Comparison of ENCODE assay signal across 10 cellular contexts in the genomic region with DNA sequence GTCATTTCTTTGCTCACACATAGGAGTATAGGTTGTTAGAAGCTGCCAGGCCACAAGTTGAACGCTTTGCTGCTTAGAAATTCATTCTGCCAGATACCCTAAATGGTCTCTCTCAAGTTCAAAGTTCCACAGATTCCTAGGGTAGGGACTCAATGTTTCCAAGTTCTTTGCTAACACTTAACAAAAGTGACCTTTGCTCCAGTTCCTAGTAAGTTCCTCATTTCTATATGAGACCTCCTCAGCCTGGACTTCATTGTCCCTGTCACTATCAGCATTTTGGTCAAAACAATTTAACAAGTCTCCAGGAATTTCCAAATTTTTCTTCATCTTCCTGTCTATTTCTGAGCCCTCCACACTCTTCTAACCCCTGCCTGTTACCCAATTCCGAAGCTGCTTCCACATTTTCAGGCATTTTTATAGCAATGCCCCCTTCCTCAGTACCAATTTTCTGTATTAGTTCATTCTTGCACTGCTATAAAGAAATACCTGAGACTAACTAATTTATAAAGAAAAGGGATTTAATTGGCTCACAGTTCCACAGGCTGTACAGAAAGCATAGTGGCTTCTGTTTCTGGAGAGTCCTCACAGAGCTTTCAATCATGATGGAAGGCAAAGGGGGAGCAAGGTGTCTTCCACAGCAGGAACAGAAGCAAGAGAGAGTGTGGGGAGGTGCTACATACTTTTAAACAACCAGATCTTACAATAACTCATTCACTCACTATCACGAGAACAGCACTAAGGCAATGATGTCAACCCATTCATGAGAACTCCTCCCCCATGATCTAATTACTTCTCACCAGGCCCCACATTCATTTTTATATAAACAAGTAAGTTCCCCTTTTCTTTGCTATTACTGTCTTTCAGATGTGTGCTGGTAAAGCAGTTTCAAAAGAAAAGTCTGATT.
DNase-seq lines count a peak whose midpoint lies in the region; ATAC-seq and FAIRE-seq lines count a peak whose summit lies in the region.
"Had no signal": no experiment of that assay in that cellular context is flagged by ENCODE, and none has a peak within 500 bp of the region (broad histone marks: within the 10 kb centered on the region; RNA-seq: fewer than 3 reads in every experiment).

No MANE protein-coding gene starts in this region.

- H3K9me3 Mint-ChIP-seq in stimulated activated naive B cell treated with anti-CD40 and anti-IgM and Interleukin-4, amounts not matched to agents 10 μg/mL and 1 μg/mL and 100 μg/mL, for 72 hours = peaks cover 0 to 3% of the 10 kb centered on the region in 2 donors

- ATAC-seq in stimulated activated naive B cell treated with anti-CD40 and anti-IgM and Interleukin-4, amounts not matched to agents 10 μg/mL and 1 μg/mL and 100 μg/mL, for 72 hours (replicated peaks) = peak; percentile 79 to 85
- ATAC-seq in HG02642 (IDR thresholded peaks at IDR 0.05; ENCODE audit: poor library complexity, unreplicated experiment) = no peak
- no peak for ATAC-seq in HG02678 (IDR thresholded peaks at IDR 0.05; ENCODE audit: unreplicated experiment)

- H3K27ac Mint-ChIP-seq in stimulated activated naive B cell treated with anti-CD40 and anti-IgM and Interleukin-4, amounts not matched to agents 10 μg/mL and 1 μg/mL and 100 μg/mL, for 72 hours = peak overlapping the region; percentile 92

- peaks cover 9 to 19% of the 10 kb centered on the region in 2 donors for H3K36me3 Mint-ChIP-seq in stimulated activated naive B cell treated with anti-CD40 and anti-IgM and Interleukin-4, amounts not matched to agents 10 μg/mL and 1 μg/mL and 100 μg/mL, for 72 hours

- DNase-seq in HCEC 1CT = peak; percentile 16
- DNase-seq in RKO (ENCODE audit: low spot score) = peak; percentile 16
- DNase-seq in germinal center (ENCODE audit: low spot score) = peak; percentile 65
- DNase-seq in stimulated activated naive B cell treated with anti-CD40 and anti-IgM and Interleukin-4, amounts not matched to agents 10 μg/mL and 1 μg/mL and 100 μg/mL, for 72 hours = no peak
- DNase-seq in urothelium cell line (ENCODE audit: low spot score) = no peak
- DNase-seq in T-helper 2 cell = no peak
- DNase-seq: central memory CD4-positive, alpha-beta T cell; NCI-H774 had no signal

- H3K27me3 Mint-ChIP-seq in stimulated activated naive B cell treated with anti-CD40 and anti-IgM and Interleukin-4, amounts not matched to agents 10 μg/mL and 1 μg/mL and 100 μg/mL, for 72 hours = no peaks in the 10 kb centered on the region

- FAIRE-seq in urothelium cell line (lab: Jason Lieb, UNC) = no peak

- H3K4me1 Mint-ChIP-seq in stimulated activated naive B cell treated with anti-CD40 and anti-IgM and Interleukin-4, amounts not matched to agents 10 μg/mL and 1 μg/mL and 100 μg/mL, for 72 hours = peaks cover 49 to 73% of the 10 kb centered on the region in 2 donors

- peak overlapping the region; percentile 56 to 67 for H3K4me3 Mint-ChIP-seq in stimulated activated naive B cell treated with anti-CD40 and anti-IgM and Interleukin-4, amounts not matched to agents 10 μg/mL and 1 μg/mL and 100 μg/mL, for 72 hours

Comparison
In these comparisons a context has a peak if more than half of its experiments do, and no peak if none do; other contexts are left out.
1. DNase-seq: peak in HCEC 1CT (single experiment), RKO (single experiment) and germinal center (single experiment); none in stimulated activated naive B cell treated with anti-CD40 and anti-IgM and Interleukin-4, amounts not matched to agents 10 μg/mL and 1 μg/mL and 100 μg/mL, for 72 hours (single experiment), urothelium cell line (single experiment) and T-helper 2 cell (0 of 5).
2. ATAC-seq: peak in stimulated activated naive B cell treated with anti-CD40 and anti-IgM and Interleukin-4, amounts not matched to agents 10 μg/mL and 1 μg/mL and 100 μg/mL, for 72 hours (2 of 2); none in HG02642 (single experiment) and HG02678 (single experiment).